1 cellular context compared by ENCODE assay signal in the genomic region with DNA sequence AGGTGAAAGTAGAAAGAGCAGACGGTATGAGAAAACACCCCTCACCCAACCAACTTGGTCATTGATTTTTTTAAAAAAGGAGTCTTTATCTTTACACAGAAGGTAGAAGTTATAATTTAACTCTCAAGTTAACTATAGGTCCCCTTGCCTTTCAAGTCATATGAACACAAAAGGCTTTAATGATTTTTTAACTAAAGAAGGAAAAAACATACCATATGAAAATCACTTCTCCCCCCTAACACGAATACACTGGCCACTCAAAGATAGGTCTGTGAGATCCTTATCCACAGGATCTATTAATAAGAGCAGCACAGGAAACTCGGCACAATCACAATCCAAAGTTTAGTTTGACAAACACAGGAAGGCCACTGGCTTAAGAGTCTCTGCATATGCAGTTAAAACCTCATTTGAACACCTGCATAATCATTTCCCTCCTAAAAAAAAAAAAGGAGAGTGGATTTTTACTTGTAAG.
TF ChIP-seq lines count a peak whose summit lies in the region.

No MANE protein-coding gene starts in this region.

TF ChIP-seq in HepG2, 621 proteins besides CTCF, POLR2A, EP300 and RAD21 (continued from another document and continues in another):
- TF ChIP-seq, protein P1, sequence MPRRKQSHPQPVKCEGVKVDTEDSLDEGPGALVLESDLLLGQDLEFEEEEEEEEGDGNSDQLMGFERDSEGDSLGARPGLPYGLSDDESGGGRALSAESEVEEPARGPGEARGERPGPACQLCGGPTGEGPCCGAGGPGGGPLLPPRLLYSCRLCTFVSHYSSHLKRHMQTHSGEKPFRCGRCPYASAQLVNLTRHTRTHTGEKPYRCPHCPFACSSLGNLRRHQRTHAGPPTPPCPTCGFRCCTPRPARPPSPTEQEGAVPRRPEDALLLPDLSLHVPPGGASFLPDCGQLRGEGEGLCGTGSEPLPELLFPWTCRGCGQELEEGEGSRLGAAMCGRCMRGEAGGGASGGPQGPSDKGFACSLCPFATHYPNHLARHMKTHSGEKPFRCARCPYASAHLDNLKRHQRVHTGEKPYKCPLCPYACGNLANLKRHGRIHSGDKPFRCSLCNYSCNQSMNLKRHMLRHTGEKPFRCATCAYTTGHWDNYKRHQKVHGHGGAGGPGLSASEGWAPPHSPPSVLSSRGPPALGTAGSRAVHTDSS (CRISPR knock-in tag; conservative IDR thresholded peaks at IDR 0.05): no peak
- TF ChIP-seq NONO (IDR thresholded peaks at IDR 0.05) (no peak), NONO (CRISPR knock-in tag; conservative IDR thresholded peaks at IDR 0.05) (no peak), ZNF18 (CRISPR knock-in tag; IDR thresholded peaks at IDR 0.05; ENCODE audit: insufficient replicate concordance) (no peak), ZNF552 (CRISPR knock-in tag; IDR thresholded peaks at IDR 0.05; ENCODE audit: borderline replicate concordance) (no peak), ZEB1 (IDR thresholded peaks at IDR 0.05; ENCODE audit: insufficient replicate concordance, low read depth) (no peak), TFE3 (CRISPR knock-in tag; IDR thresholded peaks at IDR 0.05) (0 out of 2 replicates have a peak, but pooled peaks have one; percentile 34), GABPB1 (CRISPR knock-in tag; IDR thresholded peaks at IDR 0.05) (no peak), PRMT3 (CRISPR knock-in tag; IDR thresholded peaks at IDR 0.05; ENCODE audit: borderline replicate concordance, low read depth) (no peak), GTF3A (CRISPR knock-in tag; conservative IDR thresholded peaks at IDR 0.05) (no peak), BRF2 (CRISPR knock-in tag; IDR thresholded peaks at IDR 0.05) (no peak; the same call in 1 of the 2 replicates), ZNF136 (CRISPR knock-in tag; IDR thresholded peaks at IDR 0.05; ENCODE audit: low read depth) (no peak), FOXA1 (IDR thresholded peaks at IDR 0.05) (no peak), FOXA1 (CRISPR knock-in tag; IDR thresholded peaks at IDR 0.05) (no peak; the same call in 1 of the 2 replicates), MTA1 (CRISPR knock-in tag; IDR thresholded peaks at IDR 0.05; ENCODE audit: borderline replicate concordance) (no peak), PTBP1 (IDR thresholded peaks at IDR 0.05; ENCODE audit: low read depth, low read length, poor library complexity, severe bottlenecking) (no peak), ZFP41 (CRISPR knock-in tag; IDR thresholded peaks at IDR 0.05; ENCODE audit: borderline replicate concordance) (no peak), ZNF550 (CRISPR knock-in tag; IDR thresholded peaks at IDR 0.05; ENCODE audit: borderline replicate concordance) (no peak), FOXO1 (CRISPR knock-in tag; IDR thresholded peaks at IDR 0.05) (peak; percentile 21; the same call in 1 of the 2 replicates), ZNF274 (CRISPR knock-in tag; IDR thresholded peaks at IDR 0.05) (no peak), CREM (IDR thresholded peaks at IDR 0.05) (peak; percentile 87), CREM (CRISPR knock-in tag; IDR thresholded peaks at IDR 0.05) (no peak), ZNF12 (CRISPR knock-in tag; IDR thresholded peaks at IDR 0.05) (no peak), CEBPG (CRISPR knock-in tag; IDR thresholded peaks at IDR 0.05) (peak; percentile 40), ZNF598 (CRISPR knock-in tag; IDR thresholded peaks at IDR 0.05; ENCODE audit: borderline replicate concordance) (no peak), SAFB2 (CRISPR knock-in tag; IDR thresholded peaks at IDR 0.05; ENCODE audit: borderline replicate concordance, low read depth) (no peak)
- TF ChIP-seq, protein P2, sequence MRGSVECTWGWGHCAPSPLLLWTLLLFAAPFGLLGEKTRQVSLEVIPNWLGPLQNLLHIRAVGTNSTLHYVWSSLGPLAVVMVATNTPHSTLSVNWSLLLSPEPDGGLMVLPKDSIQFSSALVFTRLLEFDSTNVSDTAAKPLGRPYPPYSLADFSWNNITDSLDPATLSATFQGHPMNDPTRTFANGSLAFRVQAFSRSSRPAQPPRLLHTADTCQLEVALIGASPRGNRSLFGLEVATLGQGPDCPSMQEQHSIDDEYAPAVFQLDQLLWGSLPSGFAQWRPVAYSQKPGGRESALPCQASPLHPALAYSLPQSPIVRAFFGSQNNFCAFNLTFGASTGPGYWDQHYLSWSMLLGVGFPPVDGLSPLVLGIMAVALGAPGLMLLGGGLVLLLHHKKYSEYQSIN (CRISPR knock-in tag; IDR thresholded peaks at IDR 0.05; ENCODE audit: borderline replicate concordance): no peak
- TF ChIP-seq, protein P3, sequence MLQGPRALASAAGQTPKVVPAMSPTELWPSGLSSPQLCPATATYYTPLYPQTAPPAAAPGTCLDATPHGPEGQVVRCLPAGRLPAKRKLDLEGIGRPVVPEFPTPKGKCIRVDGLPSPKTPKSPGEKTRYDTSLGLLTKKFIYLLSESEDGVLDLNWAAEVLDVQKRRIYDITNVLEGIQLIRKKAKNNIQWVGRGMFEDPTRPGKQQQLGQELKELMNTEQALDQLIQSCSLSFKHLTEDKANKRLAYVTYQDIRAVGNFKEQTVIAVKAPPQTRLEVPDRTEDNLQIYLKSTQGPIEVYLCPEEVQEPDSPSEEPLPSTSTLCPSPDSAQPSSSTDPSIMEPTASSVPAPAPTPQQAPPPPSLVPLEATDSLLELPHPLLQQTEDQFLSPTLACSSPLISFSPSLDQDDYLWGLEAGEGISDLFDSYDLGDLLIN (CRISPR knock-in tag; IDR thresholded peaks at IDR 0.05; ENCODE audit: borderline replicate concordance): no peak
- TF ChIP-seq, protein P4, sequence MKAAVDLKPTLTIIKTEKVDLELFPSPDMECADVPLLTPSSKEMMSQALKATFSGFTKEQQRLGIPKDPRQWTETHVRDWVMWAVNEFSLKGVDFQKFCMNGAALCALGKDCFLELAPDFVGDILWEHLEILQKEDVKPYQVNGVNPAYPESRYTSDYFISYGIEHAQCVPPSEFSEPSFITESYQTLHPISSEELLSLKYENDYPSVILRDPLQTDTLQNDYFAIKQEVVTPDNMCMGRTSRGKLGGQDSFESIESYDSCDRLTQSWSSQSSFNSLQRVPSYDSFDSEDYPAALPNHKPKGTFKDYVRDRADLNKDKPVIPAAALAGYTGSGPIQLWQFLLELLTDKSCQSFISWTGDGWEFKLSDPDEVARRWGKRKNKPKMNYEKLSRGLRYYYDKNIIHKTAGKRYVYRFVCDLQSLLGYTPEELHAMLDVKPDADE (CRISPR knock-in tag; IDR thresholded peaks at IDR 0.05): no peak
- TF ChIP-seq, protein P5, sequence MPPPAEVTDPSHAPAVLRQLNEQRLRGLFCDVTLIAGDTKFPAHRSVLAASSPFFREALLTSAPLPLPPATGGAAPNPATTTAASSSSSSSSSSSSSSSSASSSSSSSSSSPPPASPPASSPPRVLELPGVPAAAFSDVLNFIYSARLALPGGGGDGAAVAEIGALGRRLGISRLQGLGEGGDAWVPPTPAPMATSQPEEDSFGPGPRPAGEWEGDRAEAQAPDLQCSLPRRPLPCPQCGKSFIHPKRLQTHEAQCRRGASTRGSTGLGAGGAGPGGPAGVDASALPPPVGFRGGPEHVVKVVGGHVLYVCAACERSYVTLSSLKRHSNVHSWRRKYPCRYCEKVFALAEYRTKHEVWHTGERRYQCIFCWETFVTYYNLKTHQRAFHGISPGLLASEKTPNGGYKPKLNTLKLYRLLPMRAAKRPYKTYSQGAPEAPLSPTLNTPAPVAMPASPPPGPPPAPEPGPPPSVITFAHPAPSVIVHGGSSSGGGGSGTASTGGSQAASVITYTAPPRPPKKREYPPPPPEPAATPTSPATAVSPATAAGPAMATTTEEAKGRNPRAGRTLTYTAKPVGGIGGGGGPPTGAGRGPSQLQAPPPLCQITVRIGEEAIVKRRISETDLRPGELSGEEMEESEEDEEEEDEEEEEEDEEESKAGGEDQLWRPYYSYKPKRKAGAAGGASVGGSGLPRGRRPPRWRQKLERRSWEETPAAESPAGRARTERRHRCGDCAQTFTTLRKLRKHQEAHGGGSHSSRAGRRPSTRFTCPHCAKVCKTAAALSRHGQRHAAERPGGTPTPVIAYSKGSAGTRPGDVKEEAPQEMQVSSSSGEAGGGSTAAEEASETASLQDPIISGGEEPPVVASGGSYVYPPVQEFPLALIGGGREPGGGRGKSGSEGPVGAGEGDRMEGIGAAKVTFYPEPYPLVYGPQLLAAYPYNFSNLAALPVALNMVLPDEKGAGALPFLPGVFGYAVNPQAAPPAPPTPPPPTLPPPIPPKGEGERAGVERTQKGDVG (CRISPR knock-in tag; IDR thresholded peaks at IDR 0.05; ENCODE audit: borderline replicate concordance): no peak
- TF ChIP-seq, protein P6, sequence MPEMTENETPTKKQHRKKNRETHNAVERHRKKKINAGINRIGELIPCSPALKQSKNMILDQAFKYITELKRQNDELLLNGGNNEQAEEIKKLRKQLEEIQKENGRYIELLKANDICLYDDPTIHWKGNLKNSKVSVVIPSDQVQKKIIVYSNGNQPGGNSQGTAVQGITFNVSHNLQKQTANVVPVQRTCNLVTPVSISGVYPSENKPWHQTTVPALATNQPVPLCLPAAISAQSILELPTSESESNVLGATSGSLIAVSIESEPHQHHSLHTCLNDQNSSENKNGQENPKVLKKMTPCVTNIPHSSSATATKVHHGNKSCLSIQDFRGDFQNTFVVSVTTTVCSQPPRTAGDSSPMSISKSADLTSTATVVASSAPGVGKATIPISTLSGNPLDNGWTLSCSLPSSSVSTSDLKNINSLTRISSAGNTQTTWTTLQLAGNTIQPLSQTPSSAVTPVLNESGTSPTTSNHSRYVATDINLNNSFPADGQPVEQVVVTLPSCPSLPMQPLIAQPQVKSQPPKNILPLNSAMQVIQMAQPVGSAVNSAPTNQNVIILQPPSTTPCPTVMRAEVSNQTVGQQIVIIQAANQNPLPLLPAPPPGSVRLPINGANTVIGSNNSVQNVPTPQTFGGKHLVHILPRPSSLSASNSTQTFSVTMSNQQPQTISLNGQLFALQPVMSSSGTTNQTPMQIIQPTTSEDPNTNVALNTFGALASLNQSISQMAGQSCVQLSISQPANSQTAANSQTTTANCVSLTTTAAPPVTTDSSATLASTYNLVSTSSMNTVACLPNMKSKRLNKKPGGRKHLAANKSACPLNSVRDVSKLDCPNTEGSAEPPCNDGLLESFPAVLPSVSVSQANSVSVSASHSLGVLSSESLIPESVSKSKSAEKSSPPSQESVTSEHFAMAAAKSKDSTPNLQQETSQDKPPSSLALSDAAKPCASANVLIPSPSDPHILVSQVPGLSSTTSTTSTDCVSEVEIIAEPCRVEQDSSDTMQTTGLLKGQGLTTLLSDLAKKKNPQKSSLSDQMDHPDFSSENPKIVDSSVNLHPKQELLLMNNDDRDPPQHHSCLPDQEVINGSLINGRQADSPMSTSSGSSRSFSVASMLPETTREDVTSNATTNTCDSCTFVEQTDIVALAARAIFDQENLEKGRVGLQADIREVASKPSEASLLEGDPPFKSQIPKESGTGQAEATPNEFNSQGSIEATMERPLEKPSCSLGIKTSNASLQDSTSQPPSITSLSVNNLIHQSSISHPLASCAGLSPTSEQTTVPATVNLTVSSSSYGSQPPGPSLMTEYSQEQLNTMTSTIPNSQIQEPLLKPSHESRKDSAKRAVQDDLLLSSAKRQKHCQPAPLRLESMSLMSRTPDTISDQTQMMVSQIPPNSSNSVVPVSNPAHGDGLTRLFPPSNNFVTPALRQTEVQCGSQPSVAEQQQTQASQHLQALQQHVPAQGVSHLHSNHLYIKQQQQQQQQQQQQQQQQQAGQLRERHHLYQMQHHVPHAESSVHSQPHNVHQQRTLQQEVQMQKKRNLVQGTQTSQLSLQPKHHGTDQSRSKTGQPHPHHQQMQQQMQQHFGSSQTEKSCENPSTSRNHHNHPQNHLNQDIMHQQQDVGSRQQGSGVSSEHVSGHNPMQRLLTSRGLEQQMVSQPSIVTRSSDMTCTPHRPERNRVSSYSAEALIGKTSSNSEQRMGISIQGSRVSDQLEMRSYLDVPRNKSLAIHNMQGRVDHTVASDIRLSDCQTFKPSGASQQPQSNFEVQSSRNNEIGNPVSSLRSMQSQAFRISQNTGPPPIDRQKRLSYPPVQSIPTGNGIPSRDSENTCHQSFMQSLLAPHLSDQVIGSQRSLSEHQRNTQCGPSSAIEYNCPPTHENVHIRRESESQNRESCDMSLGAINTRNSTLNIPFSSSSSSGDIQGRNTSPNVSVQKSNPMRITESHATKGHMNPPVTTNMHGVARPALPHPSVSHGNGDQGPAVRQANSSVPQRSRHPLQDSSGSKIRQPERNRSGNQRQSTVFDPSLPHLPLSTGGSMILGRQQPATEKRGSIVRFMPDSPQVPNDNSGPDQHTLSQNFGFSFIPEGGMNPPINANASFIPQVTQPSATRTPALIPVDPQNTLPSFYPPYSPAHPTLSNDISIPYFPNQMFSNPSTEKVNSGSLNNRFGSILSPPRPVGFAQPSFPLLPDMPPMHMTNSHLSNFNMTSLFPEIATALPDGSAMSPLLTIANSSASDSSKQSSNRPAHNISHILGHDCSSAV (CRISPR knock-in tag; IDR thresholded peaks at IDR 0.05; ENCODE audit: borderline replicate concordance): no peak
- TF ChIP-seq, protein P7, sequence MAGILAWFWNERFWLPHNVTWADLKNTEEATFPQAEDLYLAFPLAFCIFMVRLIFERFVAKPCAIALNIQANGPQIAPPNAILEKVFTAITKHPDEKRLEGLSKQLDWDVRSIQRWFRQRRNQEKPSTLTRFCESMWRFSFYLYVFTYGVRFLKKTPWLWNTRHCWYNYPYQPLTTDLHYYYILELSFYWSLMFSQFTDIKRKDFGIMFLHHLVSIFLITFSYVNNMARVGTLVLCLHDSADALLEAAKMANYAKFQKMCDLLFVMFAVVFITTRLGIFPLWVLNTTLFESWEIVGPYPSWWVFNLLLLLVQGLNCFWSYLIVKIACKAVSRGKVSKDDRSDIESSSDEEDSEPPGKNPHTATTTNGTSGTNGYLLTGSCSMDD (CRISPR knock-in tag; IDR thresholded peaks at IDR 0.05): no peak
